In genomic region chr6:77633993-77634392, GRCh38 we compare ENCODE assay signal across 16 cellular contexts. TPM values are rescaled to one million over a fixed set of nuclear protein-coding genes. Genes with fewer than 3 reads are reported as not detected.
DNase-seq lines count a peak whose midpoint lies in the region; ATAC-seq, FAIRE-seq and TF ChIP-seq lines count a peak whose summit lies in the region.
"Had no signal": no experiment of that assay in that cellular context is flagged by ENCODE, and none has a peak within 500 bp of the region (broad histone marks: within the 10 kb centered on the region; RNA-seq: fewer than 3 reads in every experiment).

No MANE protein-coding gene starts in this region.

- peaks cover 23% of the 10 kb centered on the region for H3K4me1 Mint-ChIP-seq in astrocyte (ENCODE audit: low read depth, unreplicated experiment)

- no peak for FAIRE-seq in astrocyte (lab: Jason Lieb, UNC)

- H3K4me3 Mint-ChIP-seq in astrocyte (ENCODE audit: unreplicated experiment): peak overlapping the region; percentile 31

- H4K20me1 ChIP-seq in astrocyte (ENCODE audit: insufficient read depth, low read length): no peaks in the 10 kb centered on the region

- no peak for TF ChIP-seq POLR2A in thyroid gland (IDR thresholded peaks at IDR 0.05)

- TF ChIP-seq CTCF in astrocyte (IDR thresholded peaks at IDR 0.05; ENCODE audit: insufficient read depth, low read depth, low read length): no peak
- no peak for TF ChIP-seq CTCF in foreskin keratinocyte (conservative IDR thresholded peaks at IDR 0.05)
- no peak for TF ChIP-seq CTCF in thyroid gland (IDR thresholded peaks at IDR 0.05)

- in situ Hi-C loops in ACHN (cut with HindIII; ENCODE audit: low pct_ligation_motif_present, low pct_unique_long_range_greater_than_20kb, low sequenced_read_pairs): no loop called here

- H3K9me3 Mint-ChIP-seq in astrocyte (ENCODE audit: unreplicated experiment): peaks cover under 1% of the 10 kb centered on the region

- H3K4me3 ChIP-seq in astrocyte (ENCODE audit: insufficient read depth, low read depth, low read length): no peak overlapping the region
- H3K4me3 ChIP-seq in thyroid gland (replicated peaks in 1 of 3): no peak overlapping the region

- no peak for ATAC-seq in foreskin keratinocyte
- ATAC-seq: PC-3 had no signal

- intact Hi-C loops in thyroid gland (cut with DNase I): no loop called here

- no peak overlapping the region for H2AFZ ChIP-seq in astrocyte (ENCODE audit: low read depth, low read length)

- peak overlapping the region; percentile 98 for H3K27ac Mint-ChIP-seq in astrocyte (ENCODE audit: unreplicated experiment)

- DNase-seq in HS-5 (ENCODE audit: low read depth): peak; percentile 11
- DNase-seq in astrocyte (ENCODE audit: low read depth): peak; percentile 81
- peak; percentile 49 for DNase-seq in glomerular visceral epithelial cell (ENCODE audit: extremely low spot score)
- DNase-seq in smooth muscle cell of the brain vasculature (ENCODE audit: low read depth, low spot score): peak; percentile 39
- DNase-seq in ACHN: no peak
- no peak for DNase-seq in foreskin keratinocyte
- no peak for DNase-seq in thyroid gland
- DNase-seq: Calu3, DMS53, HCEC 1CT, NCI-H146, NCI-H2081, NCI-H510A, NCI-H774, PC-3 had no signal

- H3K36me3 ChIP-seq in astrocyte (ENCODE audit: insufficient read depth, low read length) (no peaks in the 10 kb centered on the region), thyroid gland (no peaks in the 10 kb centered on the region)

- no peaks in the 10 kb centered on the region for H3K27me3 ChIP-seq in astrocyte (ENCODE audit: insufficient read depth, low read length)
- H3K27me3 ChIP-seq in foreskin keratinocyte: no peaks in the 10 kb centered on the region
- H3K27me3 ChIP-seq in thyroid gland: no peaks in the 10 kb centered on the region

- peaks cover 9% of the 10 kb centered on the region for H3K4me1 ChIP-seq in astrocyte (ENCODE audit: insufficient read depth, low read length)
- H3K4me1 ChIP-seq in foreskin keratinocyte: no peaks in the 10 kb centered on the region
- H3K4me1 ChIP-seq in thyroid gland: no peaks in the 10 kb centered on the region

- H3K4me2 ChIP-seq in astrocyte (ENCODE audit: low read length): peak overlapping the region; percentile 12

- peak overlapping the region; percentile 33 for H3K9ac ChIP-seq in astrocyte (ENCODE audit: low read length)

- H3K27ac ChIP-seq in astrocyte (ENCODE audit: low read depth, low read length): peak overlapping the region; percentile 73
- no peak overlapping the region for H3K27ac ChIP-seq in foreskin keratinocyte
- H3K27ac ChIP-seq in thyroid gland: no peak overlapping the region
- H3K27ac ChIP-seq: HL-60 had no signal

- H3K9me3 ChIP-seq in astrocyte (ENCODE audit: insufficient read depth, low read depth, low read length) (no peaks in the 10 kb centered on the region), thyroid gland (no peaks in the 10 kb centered on the region)

- H3K79me2 ChIP-seq in astrocyte (ENCODE audit: insufficient read depth, low read length): no peaks in the 10 kb centered on the region

- peaks cover 1% of the 10 kb centered on the region for H3K36me3 Mint-ChIP-seq in astrocyte (ENCODE audit: low read depth, unreplicated experiment)

- no peaks in the 10 kb centered on the region for H3K27me3 Mint-ChIP-seq in astrocyte (ENCODE audit: low read depth, unreplicated experiment)

RNA-seq across cellular contexts. Expression of gene MEI4, which starts 18.8 kb away (rescaled TPM):
- total RNA-seq in astrocyte (0.54 and 0.58 TPM in 2 replicates), foreskin keratinocyte (not detected in 2 replicates), thyroid gland (1 to 10 TPM in 3 of 4 donors, under 1 TPM in 1; 0.67 to 5.8 (median 3.8) TPM)
- not detected in 2 replicates for polyA plus RNA-seq in foreskin keratinocyte
- total RNA-seq: PC-3 had no signal

Comparison
In these comparisons a context has a peak if more than half of its experiments do, and no peak if none do; other contexts are left out.
1. DNase-seq: peak in HS-5 (single experiment), astrocyte (single experiment), glomerular visceral epithelial cell (single experiment) and smooth muscle cell of the brain vasculature (single experiment); none in ACHN (single experiment), foreskin keratinocyte (0 of 2) and thyroid gland (0 of 2).